In the genomic region with DNA sequence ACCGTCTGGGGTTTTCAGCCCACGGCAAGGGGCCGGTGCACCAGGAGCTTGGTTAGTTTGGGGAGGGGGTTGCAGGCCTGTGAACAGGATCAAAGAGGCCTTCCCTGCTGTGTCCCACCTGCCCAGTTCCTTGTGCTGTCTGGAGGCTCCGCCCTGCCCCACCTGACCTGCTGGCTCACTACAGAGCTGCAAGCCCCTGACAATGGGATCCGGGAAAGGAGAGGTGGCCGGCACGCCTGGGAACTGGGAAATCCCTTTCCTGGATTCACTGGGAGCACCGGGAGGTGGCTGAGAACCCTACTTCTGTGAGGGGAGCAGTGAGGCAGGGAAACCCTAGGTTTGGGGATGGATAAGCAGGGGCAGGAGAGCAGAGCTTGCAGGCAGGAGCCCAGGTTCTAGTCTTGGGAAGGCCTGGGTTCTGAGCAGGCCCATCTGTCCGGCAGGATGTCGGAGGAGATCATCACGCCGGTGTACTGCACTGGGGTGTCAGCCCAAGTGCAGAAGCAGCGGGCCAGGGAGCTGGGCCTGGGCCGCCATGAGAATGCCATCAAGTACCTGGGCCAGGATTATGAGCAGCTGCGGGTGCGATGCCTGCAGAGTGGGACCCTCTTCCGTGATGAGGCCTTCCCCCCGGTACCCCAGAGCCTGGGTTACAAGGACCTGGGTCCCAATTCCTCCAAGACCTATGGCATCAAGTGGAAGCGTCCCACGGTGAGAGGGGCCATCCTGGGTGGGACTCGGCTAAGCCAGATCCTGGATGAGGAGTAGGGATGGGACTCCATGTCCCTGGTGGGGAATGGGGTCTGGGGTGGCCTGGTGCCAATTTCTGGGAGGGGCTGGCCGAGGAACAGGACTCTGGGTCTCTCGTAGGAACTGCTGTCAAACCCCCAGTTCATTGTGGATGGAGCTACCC, we compare ENCODE assay signal across 1 cellular context.
TF ChIP-seq lines count a peak whose summit lies in the region.

No MANE protein-coding gene starts in this region.

TF ChIP-seq in HepG2, 621 proteins besides CTCF, POLR2A, EP300 and RAD21 (continued from another document):
- TF ChIP-seq, protein P1, sequence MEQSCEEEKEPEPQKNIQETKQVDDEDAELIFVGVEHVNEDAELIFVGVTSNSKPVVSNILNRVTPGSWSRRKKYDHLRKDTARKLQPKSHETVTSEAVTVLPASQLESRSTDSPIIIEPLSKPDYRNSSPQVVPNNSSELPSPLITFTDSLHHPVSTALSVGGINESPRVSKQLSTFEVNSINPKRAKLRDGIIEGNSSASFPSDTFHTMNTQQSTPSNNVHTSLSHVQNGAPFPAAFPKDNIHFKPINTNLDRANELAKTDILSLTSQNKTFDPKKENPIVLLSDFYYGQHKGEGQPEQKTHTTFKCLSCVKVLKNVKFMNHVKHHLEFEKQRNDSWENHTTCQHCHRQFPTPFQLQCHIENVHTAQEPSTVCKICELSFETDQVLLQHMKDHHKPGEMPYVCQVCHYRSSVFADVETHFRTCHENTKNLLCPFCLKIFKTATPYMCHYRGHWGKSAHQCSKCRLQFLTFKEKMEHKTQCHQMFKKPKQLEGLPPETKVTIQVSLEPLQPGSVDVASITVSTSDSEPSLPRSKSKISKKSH (CRISPR knock-in tag; IDR thresholded peaks at IDR 0.05; ENCODE audit: borderline replicate concordance) = 0 out of 2 replicates have a peak, but pooled peaks have one; percentile 9
- TF ChIP-seq MEF2D (CRISPR knock-in tag; IDR thresholded peaks at IDR 0.05) = no peak
- TF ChIP-seq, protein P2, sequence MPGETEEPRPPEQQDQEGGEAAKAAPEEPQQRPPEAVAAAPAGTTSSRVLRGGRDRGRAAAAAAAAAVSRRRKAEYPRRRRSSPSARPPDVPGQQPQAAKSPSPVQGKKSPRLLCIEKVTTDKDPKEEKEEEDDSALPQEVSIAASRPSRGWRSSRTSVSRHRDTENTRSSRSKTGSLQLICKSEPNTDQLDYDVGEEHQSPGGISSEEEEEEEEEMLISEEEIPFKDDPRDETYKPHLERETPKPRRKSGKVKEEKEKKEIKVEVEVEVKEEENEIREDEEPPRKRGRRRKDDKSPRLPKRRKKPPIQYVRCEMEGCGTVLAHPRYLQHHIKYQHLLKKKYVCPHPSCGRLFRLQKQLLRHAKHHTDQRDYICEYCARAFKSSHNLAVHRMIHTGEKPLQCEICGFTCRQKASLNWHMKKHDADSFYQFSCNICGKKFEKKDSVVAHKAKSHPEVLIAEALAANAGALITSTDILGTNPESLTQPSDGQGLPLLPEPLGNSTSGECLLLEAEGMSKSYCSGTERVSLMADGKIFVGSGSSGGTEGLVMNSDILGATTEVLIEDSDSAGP (CRISPR knock-in tag; IDR thresholded peaks at IDR 0.05; ENCODE audit: borderline replicate concordance) = peak; percentile 73; the same call in 1 of the 2 replicates
- no peak for TF ChIP-seq ELF3 (CRISPR knock-in tag; IDR thresholded peaks at IDR 0.05)
- TF ChIP-seq, protein P3, sequence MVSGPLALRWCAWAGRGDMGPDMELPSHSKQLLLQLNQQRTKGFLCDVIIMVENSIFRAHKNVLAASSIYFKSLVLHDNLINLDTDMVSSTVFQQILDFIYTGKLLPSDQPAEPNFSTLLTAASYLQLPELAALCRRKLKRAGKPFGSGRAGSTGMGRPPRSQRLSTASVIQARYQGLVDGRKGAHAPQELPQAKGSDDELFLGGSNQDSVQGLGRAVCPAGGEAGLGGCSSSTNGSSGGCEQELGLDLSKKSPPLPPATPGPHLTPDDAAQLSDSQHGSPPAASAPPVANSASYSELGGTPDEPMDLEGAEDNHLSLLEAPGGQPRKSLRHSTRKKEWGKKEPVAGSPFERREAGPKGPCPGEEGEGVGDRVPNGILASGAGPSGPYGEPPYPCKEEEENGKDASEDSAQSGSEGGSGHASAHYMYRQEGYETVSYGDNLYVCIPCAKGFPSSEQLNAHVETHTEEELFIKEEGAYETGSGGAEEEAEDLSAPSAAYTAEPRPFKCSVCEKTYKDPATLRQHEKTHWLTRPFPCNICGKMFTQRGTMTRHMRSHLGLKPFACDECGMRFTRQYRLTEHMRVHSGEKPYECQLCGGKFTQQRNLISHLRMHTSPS (CRISPR knock-in tag; IDR thresholded peaks at IDR 0.05; ENCODE audit: low read depth) = 0 out of 2 replicates have a peak, but pooled peaks have one; percentile 20
- 0 out of 2 replicates have a peak, but pooled peaks have one; percentile 32 for TF ChIP-seq ZNF564 (CRISPR knock-in tag; IDR thresholded peaks at IDR 0.05)
- TF ChIP-seq ZNF263 (CRISPR knock-in tag; IDR thresholded peaks at IDR 0.05) = peak; percentile 7; the same call in 1 of the 2 replicates
- TF ChIP-seq, protein P4, sequence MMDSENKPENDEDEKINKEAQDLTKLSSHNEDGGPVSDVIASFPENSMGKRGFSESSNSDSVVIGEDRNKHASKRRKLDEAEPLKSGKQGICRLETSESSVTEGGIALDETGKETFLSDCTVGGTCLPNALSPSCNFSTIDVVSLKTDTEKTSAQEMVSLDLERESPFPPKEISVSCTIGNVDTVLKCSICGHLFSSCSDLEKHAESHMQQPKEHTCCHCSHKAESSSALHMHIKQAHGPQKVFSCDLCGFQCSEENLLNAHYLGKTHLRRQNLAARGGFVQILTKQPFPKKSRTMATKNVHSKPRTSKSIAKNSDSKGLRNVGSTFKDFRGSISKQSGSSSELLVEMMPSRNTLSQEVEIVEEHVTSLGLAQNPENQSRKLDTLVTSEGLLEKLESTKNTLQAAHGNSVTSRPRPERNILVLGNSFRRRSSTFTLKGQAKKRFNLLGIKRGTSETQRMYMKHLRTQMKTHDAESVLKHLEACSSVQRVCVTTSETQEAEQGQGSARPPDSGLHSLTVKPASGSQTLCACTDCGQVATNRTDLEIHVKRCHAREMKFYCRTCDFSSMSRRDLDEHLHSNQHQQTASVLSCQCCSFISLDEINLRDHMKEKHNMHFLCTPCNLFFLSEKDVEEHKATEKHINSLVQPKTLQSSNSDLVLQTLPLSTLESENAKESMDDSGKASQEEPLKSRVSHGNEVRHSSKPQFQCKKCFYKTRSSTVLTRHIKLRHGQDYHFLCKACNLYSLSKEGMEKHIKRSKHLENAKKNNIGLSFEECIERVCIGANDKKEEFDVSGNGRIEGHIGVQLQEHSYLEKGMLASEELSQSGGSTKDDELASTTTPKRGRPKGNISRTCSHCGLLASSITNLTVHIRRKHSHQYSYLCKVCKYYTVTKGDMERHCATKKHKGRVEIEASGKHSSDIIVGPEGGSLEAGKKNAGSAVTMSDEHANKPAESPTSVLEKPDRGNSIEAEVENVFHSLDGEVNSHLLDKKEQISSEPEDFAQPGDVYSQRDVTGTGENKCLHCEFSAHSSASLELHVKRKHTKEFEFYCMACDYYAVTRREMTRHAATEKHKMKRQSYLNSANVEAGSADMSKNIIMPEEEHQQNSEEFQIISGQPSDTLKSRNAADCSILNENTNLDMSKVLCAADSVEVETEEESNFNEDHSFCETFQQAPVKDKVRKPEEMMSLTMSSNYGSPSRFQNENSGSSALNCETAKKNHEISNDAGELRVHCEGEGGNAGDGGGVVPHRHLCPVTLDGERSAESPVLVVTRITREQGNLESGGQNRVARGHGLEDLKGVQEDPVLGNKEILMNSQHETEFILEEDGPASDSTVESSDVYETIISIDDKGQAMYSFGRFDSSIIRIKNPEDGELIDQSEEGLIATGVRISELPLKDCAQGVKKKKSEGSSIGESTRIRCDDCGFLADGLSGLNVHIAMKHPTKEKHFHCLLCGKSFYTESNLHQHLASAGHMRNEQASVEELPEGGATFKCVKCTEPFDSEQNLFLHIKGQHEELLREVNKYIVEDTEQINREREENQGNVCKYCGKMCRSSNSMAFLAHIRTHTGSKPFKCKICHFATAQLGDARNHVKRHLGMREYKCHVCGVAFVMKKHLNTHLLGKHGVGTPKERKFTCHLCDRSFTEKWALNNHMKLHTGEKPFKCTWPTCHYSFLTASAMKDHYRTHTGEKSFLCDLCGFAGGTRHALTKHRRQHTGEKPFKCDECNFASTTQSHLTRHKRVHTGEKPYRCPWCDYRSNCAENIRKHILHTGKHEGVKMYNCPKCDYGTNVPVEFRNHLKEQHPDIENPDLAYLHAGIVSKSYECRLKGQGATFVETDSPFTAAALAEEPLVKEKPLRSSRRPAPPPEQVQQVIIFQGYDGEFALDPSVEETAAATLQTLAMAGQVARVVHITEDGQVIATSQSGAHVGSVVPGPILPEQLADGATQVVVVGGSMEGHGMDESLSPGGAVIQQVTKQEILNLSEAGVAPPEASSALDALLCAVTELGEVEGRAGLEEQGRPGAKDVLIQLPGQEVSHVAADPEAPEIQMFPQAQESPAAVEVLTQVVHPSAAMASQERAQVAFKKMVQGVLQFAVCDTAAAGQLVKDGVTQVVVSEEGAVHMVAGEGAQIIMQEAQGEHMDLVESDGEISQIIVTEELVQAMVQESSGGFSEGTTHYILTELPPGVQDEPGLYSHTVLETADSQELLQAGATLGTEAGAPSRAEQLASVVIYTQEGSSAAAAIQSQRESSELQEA (CRISPR knock-in tag; IDR thresholded peaks at IDR 0.05; ENCODE audit: not compliant biosample characterization) = peak; percentile 56
TF ChIP-seq in HepG2: peak in this region for 47.
